ENCODE assay signal across 8 cellular contexts in genomic region chr4:109303141-109303499, GRCh38. TPM values are rescaled to one million over a fixed set of nuclear protein-coding genes. Genes with fewer than 3 reads are reported as not detected.
DNase-seq lines count a peak whose midpoint lies in the region; ATAC-seq and TF ChIP-seq lines count a peak whose summit lies in the region.

No MANE protein-coding gene starts in this region.

- H3K27ac ChIP-seq in hepatocyte (no peak overlapping the region), skin epidermis (peak overlapping the region in 1 of 21 experiments; percentile 1)

- peaks cover 5% of the 10 kb centered on the region for H3K36me3 Mint-ChIP-seq in HFFc6 (ENCODE audit: low read depth)
- no peaks in the 10 kb centered on the region for H3K36me3 Mint-ChIP-seq in activated CD8-positive, alpha-beta T cell treated with anti-CD3 and anti-CD28 coated beads for 36 hours (ENCODE audit: low read depth)

- H3K27ac Mint-ChIP-seq in HFFc6, result no peak overlapping the region
- H3K27ac Mint-ChIP-seq in activated CD8-positive, alpha-beta T cell treated with anti-CD3 and anti-CD28 coated beads for 36 hours, result no peak overlapping the region

- H3K4me3 ChIP-seq in hepatocyte (peak overlapping the region; percentile 89), skin epidermis (peak overlapping the region; percentile 24 to 46 (median 37))

- no peaks in the 10 kb centered on the region for H3K9me3 ChIP-seq in hepatocyte (ENCODE audit: low read depth)

- DNase-seq in HFFc6 (no peak), hepatocyte (ENCODE audit: low spot score) (peak; percentile 35), NCI-H69 (lab: John Stamatoyannopoulos, UW) (no peak), NCI-H146 (lab: John Stamatoyannopoulos, UW) (no peak), C1 segment of cervical spinal cord (lab: John Stamatoyannopoulos, UW) (no peak)
- peak; percentile 7 for DNase-seq in activated CD8-positive, alpha-beta T cell treated with anti-CD3 and anti-CD28 coated beads for 36 hours

- intact Hi-C loops in activated CD8-positive, alpha-beta T cell treated with anti-CD3 and anti-CD28 coated beads for 36 hours (cut with micrococcal nuclease), result no loop called here

- CTCF ChIA-PET in activated CD8-positive, alpha-beta T cell treated with anti-CD3 and anti-CD28 coated beads for 36 hours (lab: Charles Lee), result no interaction called here

- peaks cover 59% of the 10 kb centered on the region for H3K27me3 ChIP-seq in hepatocyte

- H3K4me3 Mint-ChIP-seq in HFFc6, result peak overlapping the region; percentile 68
- peak overlapping the region; percentile 71 for H3K4me3 Mint-ChIP-seq in activated CD8-positive, alpha-beta T cell treated with anti-CD3 and anti-CD28 coated beads for 36 hours

- H3K4me1 Mint-ChIP-seq in HFFc6 (ENCODE audit: low read depth), result peaks cover 5% of the 10 kb centered on the region
- peaks cover 11% of the 10 kb centered on the region for H3K4me1 Mint-ChIP-seq in activated CD8-positive, alpha-beta T cell treated with anti-CD3 and anti-CD28 coated beads for 36 hours (ENCODE audit: low read depth)

- H3K4me2 ChIP-seq in hepatocyte, result peak overlapping the region; percentile 99

- H3K36me3 ChIP-seq in hepatocyte (replicated peaks; ENCODE audit: insufficient read depth, low read depth), result no peaks in the 10 kb centered on the region

- peaks cover 15% of the 10 kb centered on the region for H3K27me3 Mint-ChIP-seq in HFFc6 (ENCODE audit: insufficient read depth)
- H3K27me3 Mint-ChIP-seq in activated CD8-positive, alpha-beta T cell treated with anti-CD3 and anti-CD28 coated beads for 36 hours, result peaks cover 51% of the 10 kb centered on the region

- no peak for TF ChIP-seq CTCF in HFFc6 (IDR thresholded peaks at IDR 0.05)
- no peak for TF ChIP-seq CTCF in activated CD8-positive, alpha-beta T cell treated with anti-CD3 and anti-CD28 coated beads for 36 hours (IDR thresholded peaks at IDR 0.05)
- no peak for TF ChIP-seq CTCF in hepatocyte (IDR thresholded peaks at IDR 0.05; ENCODE audit: poor library complexity)

- H3K9me2 ChIP-seq in hepatocyte (replicated peaks; ENCODE audit: insufficient read depth), result no peaks in the 10 kb centered on the region

- ATAC-seq in activated CD8-positive, alpha-beta T cell treated with anti-CD3 and anti-CD28 coated beads for 36 hours, result peak; percentile 50
- ATAC-seq in esophagus mucosa, result no peak

- 0% methylated on average over 10 of the region's 10 CpGs for WGBS in hepatocyte (ENCODE audit: low lambda C conversion rate, missing lambda C conversion rate)

- H2AFZ ChIP-seq in hepatocyte, result peak overlapping the region; percentile 98

- peaks cover 8% of the 10 kb centered on the region for H3K9me3 Mint-ChIP-seq in HFFc6
- no peaks in the 10 kb centered on the region for H3K9me3 Mint-ChIP-seq in activated CD8-positive, alpha-beta T cell treated with anti-CD3 and anti-CD28 coated beads for 36 hours

- no peaks in the 10 kb centered on the region for H3K79me2 ChIP-seq in hepatocyte

- peaks cover 7% of the 10 kb centered on the region for H3K4me1 ChIP-seq in hepatocyte (ENCODE audit: insufficient read depth)

- H4K20me1 ChIP-seq in hepatocyte (ENCODE audit: insufficient read depth, poor library complexity, severe bottlenecking), result no peaks in the 10 kb centered on the region

- POLR2A ChIA-PET in activated CD8-positive, alpha-beta T cell treated with anti-CD3 and anti-CD28 coated beads for 36 hours (lab: Charles Lee), result no interaction called here

RNA-seq across cellular contexts. Expression of gene COL25A1, which starts 0.7 kb away (rescaled TPM):
- not detected for total RNA-seq in HFFc6 (2021; fragmentation: NEBNext Ultra II Directional; extraction: Animal tissue kit (Norgen Biotek cat#: 25700))
- total RNA-seq in activated CD8-positive, alpha-beta T cell treated with anti-CD3 and anti-CD28 coated beads for 36 hours, result not detected
- total RNA-seq in hepatocyte (1.9 and 3.3 TPM in 2 replicates), esophagus mucosa (0.04 TPM)
- 0.28 and 0.95 TPM in 2 replicates for polyA plus RNA-seq in hepatocyte

Comparison
In these comparisons a context has a peak if more than half of its experiments do, and no peak if none do; other contexts are left out.
1. DNase-seq: peak in activated CD8-positive, alpha-beta T cell treated with anti-CD3 and anti-CD28 coated beads for 36 hours (single experiment) and hepatocyte (single experiment); none in HFFc6 (single experiment), NCI-H69 (single experiment), NCI-H146 (single experiment) and C1 segment of cervical spinal cord (0 of 14).